ENCODE assay signal across 8 cellular contexts in genomic region chr4:54227261-54228063, GRCh38. TPM values are rescaled to one million over a fixed set of nuclear protein-coding genes. Genes with fewer than 3 reads are reported as not detected.
DNase-seq lines count a peak whose midpoint lies in the region; ATAC-seq, FAIRE-seq and TF ChIP-seq lines count a peak whose summit lies in the region.

No MANE protein-coding gene starts in this region.

- H3K4me2 ChIP-seq in Karpas-422 (ENCODE audit: low read depth, low read length, poor library complexity, severe bottlenecking) (peak overlapping the region; percentile 92), GM12878 (ENCODE audit: control insufficient read depth, insufficient read depth) (peak overlapping the region; percentile 77)

- TF ChIP-seq RAD21 in GM12878 (IDR thresholded peaks at IDR 0.05; ENCODE audit: insufficient read depth, low read depth, low read length): no peak

- TF ChIP-seq POLR2A in GM12892 (IDR thresholded peaks at IDR 0.05; ENCODE audit: low read depth, low read length) (no peak), GM12878 (IDR thresholded peaks at IDR 0.05; ENCODE audit: low read depth, low read length) (no peak)

- DNase-seq in GM12892 (ENCODE audit: insufficient read length) (no peak), Karpas-422 (peak; percentile 55), GM12878 (ENCODE audit: low read depth, low spot score) (no peak), iPS-NIHi7 (ENCODE audit: extremely low spot score) (peak; percentile 44), NAMALWA (ENCODE audit: low spot score) (no peak)

- no peaks in the 10 kb centered on the region for H3K36me3 ChIP-seq in Karpas-422 (ENCODE audit: insufficient read depth, low read length)
- no peaks in the 10 kb centered on the region for H3K36me3 ChIP-seq in GM12878 (ENCODE audit: control insufficient read depth in 2 of 2, insufficient read depth in 2 of 2, low read length in 1 of 2)

- H3K27ac ChIP-seq in Karpas-422 (ENCODE audit: low read length): no peak overlapping the region
- no peak overlapping the region for H3K27ac ChIP-seq in GM12878 (ENCODE audit: control insufficient read depth, insufficient read depth)

- H3K9me2 ChIP-seq in Karpas-422 (replicated peaks; ENCODE audit: insufficient read depth, low read length): no peaks in the 10 kb centered on the region

- no TSS peak for BruUV-seq in GM12878 (replicated peaks; lab: Mats Ljungman, UMichigan)

- WGBS in GM12878 (ENCODE audit: insufficient coverage, insufficient replicate concordance, low lambda C conversion rate, missing lambda C conversion rate): 3% methylated on average over 36 of the region's 36 CpGs

- RAD21 ChIA-PET in GM12878 (lab: Charles Lee; ENCODE audit: unreplicated experiment): interaction anchor here (1.0 kb wide), 1 partner anchor 521 kb away, joined by 4 read pairs; no protein-coding TSS in a partner anchor

- peak overlapping the region; percentile 87 for H2AFZ ChIP-seq in Karpas-422 (ENCODE audit: low read length)
- H2AFZ ChIP-seq in GM12878 (ENCODE audit: control insufficient read depth, low read depth, low read length): no peak overlapping the region; the same call in 1 of the 2 replicates

- H3K4me1 Mint-ChIP-seq in stimulated activated naive CD8-positive, alpha-beta T cell treated with anti-CD3 and anti-CD28 coated beads, Interleukin-15, Interleukin-2, amounts not matched to agents 100 ng/mL and 50 ng/mL, for 24 hours (ENCODE audit: low read depth): peaks cover 58% of the 10 kb centered on the region

- H3K79me2 ChIP-seq in Karpas-422 (ENCODE audit: low read length) (no peaks in the 10 kb centered on the region), GM12878 (ENCODE audit: control insufficient read depth, insufficient read depth, low read length) (no peaks in the 10 kb centered on the region)

- H4K20me1 ChIP-seq in Karpas-422 (ENCODE audit: insufficient read depth, low read depth, low read length): no peaks in the 10 kb centered on the region
- no peaks in the 10 kb centered on the region for H4K20me1 ChIP-seq in GM12878 (ENCODE audit: control insufficient read depth, insufficient read depth)

- intact Hi-C loops in GM12878 (cut with micrococcal nuclease; ENCODE audit: unreplicated experiment): loop anchor here (2.0 to 5.0 kb wide), 2 partner anchors 520 to 1031 kb away; no protein-coding TSS in a partner anchor

- peak overlapping the region; percentile 70 for H3K4me3 ChIP-seq in Karpas-422 (ENCODE audit: low read length)
- H3K4me3 ChIP-seq in GM12878: peak overlapping the region; percentile 54; the same call in 1 of the 2 replicates

- SMC1A ChIA-PET in GM12878 (lab: Charles Lee; ENCODE audit: uncharacterized antibody, unreplicated experiment): interaction anchor here (0.6 to 1.0 kb wide), 2 partner anchors 868 to 1230 kb away, joined by 3 to 4 read pairs; no protein-coding TSS in a partner anchor

- H3K9me3 ChIP-seq in Karpas-422 (ENCODE audit: low read length): no peaks in the 10 kb centered on the region
- no peaks in the 10 kb centered on the region; the same call in 2 of the 3 replicates for H3K9me3 ChIP-seq in GM12878 (replicated peaks; ENCODE audit: control insufficient read depth, insufficient read depth, low read length)

- TF ChIP-seq EP300 in GM12878 (IDR thresholded peaks at IDR 0.05; ENCODE audit: borderline replicate concordance in 1 of 2, control insufficient read depth in 1 of 2, low read depth in 2 of 2, low read length in 2 of 2): no peak

- no peaks in the 10 kb centered on the region for H3K36me3 Mint-ChIP-seq in stimulated activated naive CD8-positive, alpha-beta T cell treated with anti-CD3 and anti-CD28 coated beads, Interleukin-15, Interleukin-2, amounts not matched to agents 100 ng/mL and 50 ng/mL, for 24 hours (ENCODE audit: low read depth)

- CTCF ChIA-PET in GM12878 (lab: Yijun Ruan, JAX): interaction anchor here (1.4 to 2.3 kb wide), 3 partner anchors 297 to 1028 kb away, joined by 4 to 6 read pairs (median 6); no protein-coding TSS in a partner anchor

- H3K4me3 Mint-ChIP-seq in stimulated activated naive CD8-positive, alpha-beta T cell treated with anti-CD3 and anti-CD28 coated beads, Interleukin-15, Interleukin-2, amounts not matched to agents 100 ng/mL and 50 ng/mL, for 24 hours: peak overlapping the region; percentile 69

- FAIRE-seq in GM12892 (lab: Jason Lieb, UNC) (peak; percentile 44), GM12878 (lab: Jason Lieb, UNC) (peak; percentile 44)

- in situ Hi-C loops in GM12878 (cut with MboI): loop anchor here (5.0 to 10.0 kb wide), 5 partner anchors 300 to 1850 kb away; no protein-coding TSS in a partner anchor

- H3K4me1 ChIP-seq in Karpas-422 (ENCODE audit: low read length): peaks cover 17% of the 10 kb centered on the region
- H3K4me1 ChIP-seq in GM12878 (ENCODE audit: control insufficient read depth, insufficient read depth, low read length): peaks cover 3% of the 10 kb centered on the region; the same call in 1 of the 2 replicates

- POLR2A ChIA-PET in GM12878 (lab: Charles Lee): interaction anchor here (0.8 kb wide), 1 partner anchor 573 kb away, joined by 4 read pairs; no protein-coding TSS in a partner anchor

- peaks cover 88% of the 10 kb centered on the region for H3K27me3 Mint-ChIP-seq in stimulated activated naive CD8-positive, alpha-beta T cell treated with anti-CD3 and anti-CD28 coated beads, Interleukin-15, Interleukin-2, amounts not matched to agents 100 ng/mL and 50 ng/mL, for 24 hours

- no peak overlapping the region for H3K27ac Mint-ChIP-seq in stimulated activated naive CD8-positive, alpha-beta T cell treated with anti-CD3 and anti-CD28 coated beads, Interleukin-15, Interleukin-2, amounts not matched to agents 100 ng/mL and 50 ng/mL, for 24 hours

- H3K27me3 ChIP-seq in Karpas-422 (ENCODE audit: low read length): no peaks in the 10 kb centered on the region
- H3K27me3 ChIP-seq in GM12878 (replicated peaks in 1 of 2; ENCODE audit: control insufficient read depth in 2 of 2, insufficient read depth in 2 of 2, low read length in 1 of 2): peaks cover 31 to 32% of the 10 kb centered on the region in 2 experiments

- no peaks in the 10 kb centered on the region for H3K9me3 Mint-ChIP-seq in stimulated activated naive CD8-positive, alpha-beta T cell treated with anti-CD3 and anti-CD28 coated beads, Interleukin-15, Interleukin-2, amounts not matched to agents 100 ng/mL and 50 ng/mL, for 24 hours

- H3K9ac ChIP-seq in Karpas-422 (ENCODE audit: low read length) (peak overlapping the region; percentile 60), GM12878 (ENCODE audit: control insufficient read depth, insufficient read depth, low read length) (no peak overlapping the region)

- ATAC-seq in GM12878 (peak; percentile 40), HG02884 (IDR thresholded peaks at IDR 0.05; ENCODE audit: unreplicated experiment) (no peak), GM21423 (IDR thresholded peaks at IDR 0.05; ENCODE audit: unreplicated experiment) (no peak)

- no peak for TF ChIP-seq CTCF in GM12878 (IDR thresholded peaks at IDR 0.05 in 2 of 3, conservative IDR thresholded peaks at IDR 0.05 in 1 of 3; ENCODE audit: control insufficient read depth in 2 of 3, extremely low read depth in 1 of 3, insufficient read depth in 1 of 3, low read depth in 3 of 3, low read length in 3 of 3)

TF ChIP-seq in GM12878, 131 proteins besides CTCF, POLR2A, EP300 and RAD21:
- no peak for TF ChIP-seq KAT2A (conservative IDR thresholded peaks at IDR 0.05; ENCODE audit: control insufficient read depth, low read depth, low read length)
- TF ChIP-seq SUZ12 (IDR thresholded peaks at IDR 0.05; ENCODE audit: unreplicated experiment): peak; percentile 65

RNA-seq across cellular contexts. Expression of gene PDGFRA, which starts 1.6 kb away (rescaled TPM):
- 0.93 TPM for polyA plus RNA-seq in GM12892 (2012; ENCODE audit: missing spikeins)
- not detected in 2 replicates for total RNA-seq in Karpas-422 (2014; rRNA removed; shearing (Covaris generic); ENCODE audit: low replicate concordance)
- total RNA-seq in GM12878 (2013; cell fraction: nucleolus; rRNA removed): 0.21 TPM in 1 of 2 replicates, not detected in the other
- total RNA-seq in GM12878 (2014; rRNA removed) (not detected in 2 replicates), GM12878 (2014; rRNA removed; fragmentation: Illumina TruSeq; extraction: Trizol) (not detected in 2 replicates), GM12878 (2021) (0.28 and 0.40 TPM in 2 replicates)
- 0.10 TPM for polyA plus RNA-seq in GM12878 (2011; ENCODE audit: low read depth)
- polyA plus RNA-seq in GM12878 (2011; rRNA removed) (0.01 TPM in 1 of 2 replicates, not detected in the other), GM12878 (2014; fragmentation: Illumina TruSeq; extraction: Trizol) (0.03 TPM in 1 of 2 replicates, not detected in the other), GM12878 (2014; fragmentation: Nextera tagmentation; extraction: Ambion mirVana) (not detected), GM12878 (2014; rRNA removed) (not detected in 2 replicates), GM12878 (2016; fragmentation: Nextera tagmentation; extraction: Ambion mirVana) (under 1 TPM; 0.06 to 0.24 TPM)
- polyA plus RNA-seq in GM12878 (2011; cell fraction: cytosol; rRNA removed): 0.07 TPM in 1 of 2 replicates, not detected in the other
- polyA plus RNA-seq in GM12878 (2011; cell fraction: nucleus; rRNA removed): not detected in 2 replicates
- polyA plus RNA-seq in GM12878 (2012): 0.16 and 0.21 TPM in 2 replicates
- not detected in 2 replicates for polyA minus RNA-seq in GM12878 (2011; rRNA and poly(A)+ RNA removed)
- not detected in 2 replicates for polyA minus RNA-seq in GM12878 (2011; cell fraction: cytosol; rRNA and poly(A)+ RNA removed)
- not detected in 2 replicates for polyA minus RNA-seq in GM12878 (2011; cell fraction: nucleus; rRNA and poly(A)+ RNA removed)

Comparison
In these comparisons a context has a peak if more than half of its experiments do, and no peak if none do; other contexts are left out.
1. DNase-seq: peak in Karpas-422 (single experiment) and iPS-NIHi7 (single experiment); none in GM12892 (single experiment), GM12878 (single experiment) and NAMALWA (single experiment).